In genomic region chr15:90309050-90309449, GRCh38 we compare ENCODE assay signal across 23 cellular contexts. TPM values are rescaled to one million over a fixed set of nuclear protein-coding genes. Genes with fewer than 3 reads are reported as not detected.
DNase-seq lines count a peak whose midpoint lies in the region; ATAC-seq and TF ChIP-seq lines count a peak whose summit lies in the region.
"Had no signal": no experiment of that assay in that cellular context is flagged by ENCODE, and none has a peak within 500 bp of the region (broad histone marks: within the 10 kb centered on the region; RNA-seq: fewer than 3 reads in every experiment).

No MANE protein-coding gene starts in this region.

- H3K27me3 ChIP-seq in RWPE2 (ENCODE audit: insufficient read depth, poor library complexity, severe bottlenecking) (no peaks in the 10 kb centered on the region), esophagus muscularis mucosa (no peaks in the 10 kb centered on the region), psoas muscle (ENCODE audit: insufficient read depth in 3 of 3, low read length in 2 of 3) (no peaks in the 10 kb centered on the region), HAP-1 (ENCODE audit: low read depth) (no peaks in the 10 kb centered on the region)
- H3K27me3 ChIP-seq: Peyer's patch, SJCRH30 had no signal

- H3K4me1 ChIP-seq in RWPE2 (ENCODE audit: insufficient read depth, poor library complexity, severe bottlenecking) = no peaks in the 10 kb centered on the region
- no peaks in the 10 kb centered on the region for H3K4me1 ChIP-seq in esophagus muscularis mucosa
- H3K4me1 ChIP-seq in psoas muscle = no peaks in the 10 kb centered on the region
- H3K4me1 ChIP-seq in HAP-1 = no peaks in the 10 kb centered on the region
- H3K4me1 ChIP-seq: A549, Peyer's patch, SJCRH30 had no signal

- TF ChIP-seq CTCF in RWPE2 (IDR thresholded peaks at IDR 0.05; ENCODE audit: poor library complexity, severe bottlenecking) = no peak
- TF ChIP-seq CTCF in esophagus muscularis mucosa (IDR thresholded peaks at IDR 0.05) = no peak
- no peak for TF ChIP-seq CTCF in psoas muscle (IDR thresholded peaks at IDR 0.05)

- no peaks in the 10 kb centered on the region for H3K9me3 ChIP-seq in RWPE2 (ENCODE audit: severe bottlenecking)
- no peaks in the 10 kb centered on the region for H3K9me3 ChIP-seq in esophagus muscularis mucosa
- no peaks in the 10 kb centered on the region for H3K9me3 ChIP-seq in psoas muscle
- no peaks in the 10 kb centered on the region for H3K9me3 ChIP-seq in HAP-1
- H3K9me3 ChIP-seq: A549, MG63, Peyer's patch, SJCRH30 had no signal

- intact Hi-C loops in esophagus muscularis mucosa (cut with DNase I) (no loop called here), psoas muscle (cut with DNase I) (no loop called here)

- H3K36me3 ChIP-seq in RWPE2 (ENCODE audit: low read depth) (no peaks in the 10 kb centered on the region), esophagus muscularis mucosa (no peaks in the 10 kb centered on the region), psoas muscle (ENCODE audit: insufficient read depth in 1 of 2, low read depth in 1 of 2) (no peaks in the 10 kb centered on the region), HAP-1 (replicated peaks) (no peaks in the 10 kb centered on the region)
- H3K36me3 ChIP-seq: MG63, Peyer's patch, SJCRH30 had no signal

- H3K36me3 Mint-ChIP-seq in activated naive CD4-positive, alpha-beta T cell treated with anti-CD3 and anti-CD28 coated beads, Interleukin-2, amount 50 U/mL, for 72 hours = no peaks in the 10 kb centered on the region
- H3K36me3 Mint-ChIP-seq: CD14-positive monocyte had no signal

- H3K9me3 Mint-ChIP-seq in activated naive CD4-positive, alpha-beta T cell treated with anti-CD3 and anti-CD28 coated beads, Interleukin-2, amount 50 U/mL, for 72 hours = no peaks in the 10 kb centered on the region
- H3K9me3 Mint-ChIP-seq: CD14-positive monocyte had no signal

- WGBS in esophagus muscularis mucosa = 85% methylated on average over 4 of the region's 4 CpGs
- WGBS in psoas muscle, 3 donors = 59 to 74% (median 61%) methylated on average over 4 of the region's 4 CpGs

- DNase-seq in activated naive CD4-positive, alpha-beta T cell treated with anti-CD3 and anti-CD28 coated beads, Interleukin-2, amount 50 U/mL, for 72 hours (ENCODE audit: low spot score in 2 of 2) = no peak
- DNase-seq in activated naive CD4-positive, alpha-beta T cell (lab: John Stamatoyannopoulos, UW) = no peak
- DNase-seq in RWPE2 (ENCODE audit: low spot score) (no peak), esophagus muscularis mucosa (ENCODE audit: extremely low spot score) (peak; percentile 24), psoas muscle (no peak), HAP-1 (ENCODE audit: low spot score in 2 of 2) (no peak)
- DNase-seq: EL, GF-D8, MG63, NCI-H1092 treated with DMSO at 0.1 percent for 48 hours, NCI-H1436 treated with DMSO at 0.1 percent for 48 hours, NCI-H1930, NCI-H226, NCI-H524, NCI-H774, Peyer's patch, SJCRH30 had no signal

- no peak overlapping the region for H3K27ac Mint-ChIP-seq in activated naive CD4-positive, alpha-beta T cell treated with anti-CD3 and anti-CD28 coated beads, Interleukin-2, amount 50 U/mL, for 72 hours
- H3K27ac Mint-ChIP-seq: B cell had no signal

- ATAC-seq in activated naive CD4-positive, alpha-beta T cell treated with anti-CD3 and anti-CD28 coated beads, Interleukin-2, amount 50 U/mL, for 72 hours = peak; percentile 43 to 44
- ATAC-seq in RWPE2 (ENCODE audit: low read depth) = peak; percentile 33; the same call in 1 of the 3 replicates
- ATAC-seq in psoas muscle = peak in 3 of 4 donors; percentile 81 to 88 (median 88)
- ATAC-seq in HG03460 (IDR thresholded peaks at IDR 0.05; ENCODE audit: unreplicated experiment) = no peak
- no peak for ATAC-seq in GM21381 (IDR thresholded peaks at IDR 0.05; ENCODE audit: unreplicated experiment)

- TF ChIP-seq POLR2A in esophagus muscularis mucosa (IDR thresholded peaks at IDR 0.05; ENCODE audit: low read depth) = no peak

- H3K4me3 ChIP-seq in RWPE2 (ENCODE audit: severe bottlenecking) (no peak overlapping the region), esophagus muscularis mucosa (no peak overlapping the region), psoas muscle (no peak overlapping the region), HAP-1 (no peak overlapping the region)
- H3K4me3 ChIP-seq: A549, MG63, Peyer's patch, SJCRH30 had no signal

- H3K27ac ChIP-seq in RWPE2 (ENCODE audit: poor library complexity, severe bottlenecking) (no peak overlapping the region), esophagus muscularis mucosa (replicated peaks in 1 of 4) (no peak overlapping the region), psoas muscle (peak overlapping the region; percentile 6)
- H3K27ac ChIP-seq: A549, Peyer's patch, SJCRH30 had no signal

- in situ Hi-C loops in HAP-1 (cut with MboI; ENCODE audit: low sequenced_read_pairs) = no loop called here

- no peak for TF ChIP-seq EP300 in esophagus muscularis mucosa (IDR thresholded peaks at IDR 0.05)

RNA-seq across cellular contexts. Expression of gene ZNF774, which starts 43.0 kb away (rescaled TPM):
- total RNA-seq in activated naive CD4-positive, alpha-beta T cell treated with anti-CD3 and anti-CD28 coated beads, Interleukin-2, amount 50 U/mL, for 72 hours = under 1 TPM; 0.50 to 0.99 TPM
- total RNA-seq in esophagus muscularis mucosa (1 to 10 TPM; 1.5 to 2.3 (median 1.7) TPM), psoas muscle (10 to 100 TPM in 2 of 4 donors, 1 to 10 TPM in 2; 7.6 to 19.6 (median 11.8) TPM)
- 1 to 10 TPM; 2.8 to 7.9 (median 4.3) TPM for polyA plus RNA-seq in psoas muscle

RNA-seq across cellular contexts. Expression of gene NGRN, which starts 43.6 kb away (rescaled TPM):
- 10 to 100 TPM; 17.8 to 36.2 TPM for total RNA-seq in activated naive CD4-positive, alpha-beta T cell treated with anti-CD3 and anti-CD28 coated beads, Interleukin-2, amount 50 U/mL, for 72 hours
- 100 to 1,000 TPM; 140 to 166 (median 154) TPM for total RNA-seq in esophagus muscularis mucosa
- 100 to 1,000 TPM; 188 to 219 (median 200) TPM for total RNA-seq in psoas muscle
- polyA plus RNA-seq in psoas muscle = 100 to 1,000 TPM; 212 to 298 (median 221) TPM

RNA-seq across cellular contexts. Expression of gene TTLL13, which starts 59.7 kb away (rescaled TPM):
- 1 to 10 TPM in 1 of 2 donors, under 1 TPM in 1; 0.49 to 1.0 TPM for total RNA-seq in activated naive CD4-positive, alpha-beta T cell treated with anti-CD3 and anti-CD28 coated beads, Interleukin-2, amount 50 U/mL, for 72 hours
- total RNA-seq in esophagus muscularis mucosa (under 1 TPM in 2 of 4 donors, not detected in 2; 0.32 to 0.42 TPM), psoas muscle (under 1 TPM in 2 of 4 donors, not detected in 2; 0.08 to 0.69 TPM)
- under 1 TPM; 0.03 to 0.13 (median 0.05) TPM for polyA plus RNA-seq in psoas muscle
- total RNA-seq: LHCN-M2, Peyer's patch, SJCRH30 had no signal

Comparison
In these comparisons a context has a peak if more than half of its experiments do, and no peak if none do; other contexts are left out.
1. ATAC-seq: peak in activated naive CD4-positive, alpha-beta T cell treated with anti-CD3 and anti-CD28 coated beads, Interleukin-2, amount 50 U/mL, for 72 hours (2 of 2), RWPE2 (single experiment) and psoas muscle (3 of 4); none in HG03460 (single experiment) and GM21381 (single experiment).